ENCODE assay signal across 17 cellular contexts in the genomic region with DNA sequence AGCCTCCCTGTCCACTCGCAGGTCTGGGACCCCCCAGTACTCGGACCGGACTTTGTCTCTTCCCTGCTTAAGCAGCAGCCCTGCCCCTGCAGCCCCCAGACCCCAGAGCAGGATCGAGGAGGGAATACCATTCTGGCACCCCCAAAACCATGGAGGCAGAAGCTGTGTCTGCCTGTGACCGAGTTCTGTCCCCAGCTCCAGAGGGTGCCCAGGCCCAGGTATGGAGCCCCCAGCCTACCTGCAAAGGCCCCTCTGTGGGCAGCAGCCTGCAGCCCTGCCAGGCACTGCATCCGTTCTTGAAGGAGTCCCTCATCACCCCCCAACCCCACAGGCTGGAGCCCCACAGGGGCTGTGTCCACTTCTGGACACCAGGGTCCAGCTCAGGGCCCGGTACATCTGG.
"Had no signal": no experiment of that assay in that cellular context is flagged by ENCODE, and none has a peak within 500 bp of the region (broad histone marks: within the 10 kb centered on the region; RNA-seq: fewer than 3 reads in every experiment).

No MANE protein-coding gene starts in this region.

- H3K36me3 ChIP-seq: brain microvascular endothelial cell, colonic mucosa, prostate gland, thoracic aorta had no signal

- H3K27me3 ChIP-seq: brain microvascular endothelial cell, colonic mucosa had no signal

- H3K27me3 Mint-ChIP-seq: activated B cell treated with CpG ODN at 0.5 μM for 24 hours had no signal

- H3K27ac ChIP-seq: brain microvascular endothelial cell, colonic mucosa, prostate gland, thoracic aorta had no signal

- DNase-seq: activated B cell treated with CpG ODN at 0.5 μM for 24 hours; activated CD4-positive, alpha-beta T cell treated with anti-CD3 and anti-CD28 coated beads, Interleukin-2, amount 10 ng/mL, durations not matched to agents 24 days and 14 days; activated CD8-positive, alpha-beta T cell treated with anti-CD3 and anti-CD28 coated beads for 36 hours; activated naive CD4-positive, alpha-beta T cell treated with anti-CD3 and anti-CD28 coated beads for 36 hours; brain microvascular endothelial cell; colonic mucosa; erythroblast; right cardiac atrium; small intestine; stimulated activated CD4-positive, alpha-beta T cell treated with anti-CD3 and anti-CD28 coated beads, Interleukin-4, amount 100 ng/mL, for 4 hours; T-helper 1 cell; T-helper 9 cell had no signal

- H3K9me3 Mint-ChIP-seq: activated B cell treated with CpG ODN at 0.5 μM for 24 hours; activated CD4-positive, alpha-beta T cell treated with anti-CD3 and anti-CD28 coated beads, Interleukin-2, amount 10 ng/mL, durations not matched to agents 24 days and 14 days; activated CD8-positive, alpha-beta T cell treated with anti-CD3 and anti-CD28 coated beads for 36 hours; activated naive CD4-positive, alpha-beta T cell treated with anti-CD3 and anti-CD28 coated beads for 36 hours; activated T-helper 17 cell treated with anti-CD3 and anti-CD28 coated beads, Interleukin-2, amount 50 U/mL, for 72 hours; central memory CD8-positive, alpha-beta T cell; stimulated activated memory B cell treated with anti-CD40 and anti-IgM and Interleukin-4, amounts not matched to agents 10 μg/mL and 1 μg/mL and 100 μg/mL, for 72 hours had no signal

- ATAC-seq: activated CD8-positive, alpha-beta T cell treated with anti-CD3 and anti-CD28 coated beads for 36 hours; activated T-helper 17 cell treated with anti-CD3 and anti-CD28 coated beads, Interleukin-2, amount 50 U/mL, for 72 hours; right cardiac atrium; stimulated activated memory B cell treated with anti-CD40 and anti-IgM and Interleukin-4, amounts not matched to agents 10 μg/mL and 1 μg/mL and 100 μg/mL, for 72 hours had no signal

- H3K4me1 Mint-ChIP-seq: activated T-helper 17 cell treated with anti-CD3 and anti-CD28 coated beads, Interleukin-2, amount 50 U/mL, for 72 hours had no signal

- H3K36me3 Mint-ChIP-seq: stimulated activated memory B cell treated with anti-CD40 and anti-IgM and Interleukin-4, amounts not matched to agents 10 μg/mL and 1 μg/mL and 100 μg/mL, for 72 hours had no signal

- H3K4me1 ChIP-seq: colonic mucosa, prostate gland had no signal

- H3K4me3 Mint-ChIP-seq: activated B cell treated with CpG ODN at 0.5 μM for 24 hours; activated CD4-positive, alpha-beta T cell treated with anti-CD3 and anti-CD28 coated beads, Interleukin-2, amount 10 ng/mL, durations not matched to agents 24 days and 14 days; activated CD8-positive, alpha-beta T cell treated with anti-CD3 and anti-CD28 coated beads for 36 hours; activated naive CD4-positive, alpha-beta T cell treated with anti-CD3 and anti-CD28 coated beads for 36 hours; activated T-helper 17 cell treated with anti-CD3 and anti-CD28 coated beads, Interleukin-2, amount 50 U/mL, for 72 hours; central memory CD8-positive, alpha-beta T cell; stimulated activated memory B cell treated with anti-CD40 and anti-IgM and Interleukin-4, amounts not matched to agents 10 μg/mL and 1 μg/mL and 100 μg/mL, for 72 hours had no signal

- H3K9me3 ChIP-seq: colonic mucosa, prostate gland, thoracic aorta had no signal

- H3K27ac Mint-ChIP-seq: activated B cell treated with CpG ODN at 0.5 μM for 24 hours; activated CD4-positive, alpha-beta T cell treated with anti-CD3 and anti-CD28 coated beads, Interleukin-2, amount 10 ng/mL, durations not matched to agents 24 days and 14 days; activated CD8-positive, alpha-beta T cell treated with anti-CD3 and anti-CD28 coated beads for 36 hours; activated naive CD4-positive, alpha-beta T cell treated with anti-CD3 and anti-CD28 coated beads for 36 hours; activated T-helper 17 cell treated with anti-CD3 and anti-CD28 coated beads, Interleukin-2, amount 50 U/mL, for 72 hours; stimulated activated memory B cell treated with anti-CD40 and anti-IgM and Interleukin-4, amounts not matched to agents 10 μg/mL and 1 μg/mL and 100 μg/mL, for 72 hours had no signal

- H3K4me3 ChIP-seq: colonic mucosa, prostate gland, thoracic aorta had no signal
